In the genomic region with DNA sequence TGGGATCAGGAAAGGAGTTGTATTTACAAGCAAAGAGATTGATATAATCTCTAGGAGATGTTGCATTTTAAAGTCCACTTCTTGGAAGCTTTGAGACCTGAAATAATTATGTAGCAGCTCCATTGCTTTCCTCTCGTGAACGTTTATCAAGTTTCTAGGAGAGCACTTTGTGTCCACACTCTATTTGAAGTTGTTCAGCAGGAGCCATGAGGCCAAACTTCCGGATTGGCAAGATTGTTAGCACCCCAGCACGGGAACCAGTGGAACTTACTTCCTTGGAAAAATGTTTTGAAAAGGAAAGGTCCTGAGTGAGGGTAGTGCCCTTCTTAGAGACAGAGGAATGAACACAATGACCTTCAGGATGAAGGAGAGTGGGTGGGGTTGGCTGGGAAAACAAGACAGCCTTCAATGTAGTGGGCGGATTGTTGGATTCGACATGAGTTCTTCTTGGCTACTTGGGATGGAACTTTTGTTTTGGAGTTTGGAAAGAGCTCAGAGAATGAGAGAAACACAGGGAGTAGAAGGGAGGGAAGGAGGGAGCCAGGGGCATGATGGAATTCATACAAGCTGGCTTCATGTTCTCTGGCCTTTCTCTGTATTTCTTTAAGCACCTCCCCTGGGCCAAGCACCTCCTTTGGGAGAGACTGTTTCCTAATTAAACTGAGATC, we compare ENCODE assay signal across 30 cellular contexts. TPM values are rescaled to one million over a fixed set of nuclear protein-coding genes. Genes with fewer than 3 reads are reported as not detected.
DNase-seq lines count a peak whose midpoint lies in the region; ATAC-seq, FAIRE-seq and TF ChIP-seq lines count a peak whose summit lies in the region.
"Had no signal": no experiment of that assay in that cellular context is flagged by ENCODE, and none has a peak within 500 bp of the region (broad histone marks: within the 10 kb centered on the region; RNA-seq: fewer than 3 reads in every experiment).

No MANE protein-coding gene starts in this region.

- CTCF ChIA-PET in mammary epithelial cell (lab: Charles Lee; ENCODE audit: low non-redundant PET): interaction anchor here (0.7 kb wide), 1 partner anchor 274 kb away, joined by 3 read pairs; a partner anchor contains a TSS

- no TSS peak for BruUV-seq in mammary epithelial cell (replicated peaks; lab: Mats Ljungman, UMichigan)

- H3K27ac ChIP-seq in mammary epithelial cell (ENCODE audit: insufficient read depth, low read depth, low read length) (no peak overlapping the region), left lung (no peak overlapping the region)
- H3K27ac ChIP-seq: A549; BLaER1 treated with 17β-estradiol and CSF1 and Interleukin-3, amounts not matched to agents 10 nM and 100 nM; parathyroid adenoma; spleen had no signal

- WGBS in mammary epithelial cell (ENCODE audit: low coverage, missing lambda C conversion rate): 8% methylated on average over 6 of the region's 6 CpGs

- no peak overlapping the region for H3K4me2 ChIP-seq in mammary epithelial cell (ENCODE audit: insufficient read depth, low read depth, low read length)
- H3K4me2 ChIP-seq in skeletal muscle satellite cell (ENCODE audit: low read length): peak overlapping the region; percentile 8
- H3K4me2 ChIP-seq: A549; BLaER1 treated with 17β-estradiol and CSF1 and Interleukin-3, amounts not matched to agents 10 nM and 100 nM had no signal

- no peak for FAIRE-seq in RCC 7860 (lab: Jason Lieb, UNC)
- FAIRE-seq: A549, endometrium, urothelium cell line had no signal

- H3K36me3 ChIP-seq in mammary epithelial cell (ENCODE audit: insufficient read depth, low read length): no peaks in the 10 kb centered on the region
- H3K36me3 ChIP-seq in left lung: no peaks in the 10 kb centered on the region
- H3K36me3 ChIP-seq in skeletal muscle satellite cell (ENCODE audit: insufficient read depth, low read length): no peaks in the 10 kb centered on the region
- H3K36me3 ChIP-seq: BLaER1 treated with 17β-estradiol and CSF1 and Interleukin-3, amounts not matched to agents 10 nM and 100 nM; spleen had no signal

- H3K27me3 ChIP-seq in mammary epithelial cell (ENCODE audit: insufficient read depth, low read length) (no peaks in the 10 kb centered on the region), left lung (peaks cover 0 to 44% of the 10 kb centered on the region in 2 donors), skeletal muscle satellite cell (ENCODE audit: control insufficient read depth, insufficient read depth, low read length) (no peaks in the 10 kb centered on the region)

- no peak overlapping the region for H3K4me3 ChIP-seq in mammary epithelial cell (replicated peaks in 1 of 3; ENCODE audit: insufficient read depth in 1 of 3, low read depth in 2 of 3, low read length in 3 of 3)
- no peak overlapping the region for H3K4me3 ChIP-seq in left lung
- H3K4me3 ChIP-seq in skeletal muscle satellite cell (ENCODE audit: low read length): no peak overlapping the region
- H3K4me3 ChIP-seq: A549; BLaER1 treated with 17β-estradiol and CSF1 and Interleukin-3, amounts not matched to agents 10 nM and 100 nM; coronary artery; spleen had no signal

- peak overlapping the region; percentile 90 for H2AFZ ChIP-seq in mammary epithelial cell (ENCODE audit: low read depth, low read length)
- H2AFZ ChIP-seq: parathyroid adenoma had no signal

- intact Hi-C loops in mammary epithelial cell (cut with micrococcal nuclease): no loop called here
- intact Hi-C loops in left lung (cut with DNase I): no loop called here

- DNase-seq in GM03348 (ENCODE audit: low spot score) (peak; percentile 27), mammary epithelial cell (no peak), left lung (no peak), RCC 7860 (ENCODE audit: low spot score) (no peak), epidermal melanocyte (ENCODE audit: insufficient read length, low spot score) (no peak), NCI-H446 (lab: John Stamatoyannopoulos, UW) (no peak), AML-193 (lab: John Stamatoyannopoulos, UW) (no peak)
- DNase-seq: activated CD4-positive, alpha-beta T cell treated with anti-CD3 and anti-CD28 coated beads for 4 hours; activated CD8-positive, alpha-beta memory T cell treated with anti-CD3 and anti-CD28 coated beads, Interleukin-2, amount 10 ng/mL, durations not matched to agents 7 days and 5 days; activated naive CD8-positive, alpha-beta T cell treated with anti-CD3 and anti-CD28 coated beads for 36 hours; foreskin fibroblast; hypothalamus; islet precursor cell; mesenchymal stem cell; naive thymus-derived CD4-positive, alpha-beta T cell; NCI-H1105 treated with DMSO at 0.1 percent for 48 hours; NCI-H2081 treated with DMSO at 0.1 percent for 48 hours; NCI-H510A; spleen; stimulated activated CD4-positive, alpha-beta T cell treated with anti-CD3 and anti-CD28 coated beads, Interleukin-4, amount 100 ng/mL, for 4 hours; stimulated activated naive CD8-positive, alpha-beta T cell treated with anti-CD3 and anti-CD28 coated beads, Interleukin-15, amount 100 ng/mL, for 72 hours had no signal

- no peaks in the 10 kb centered on the region for H3K79me2 ChIP-seq in mammary epithelial cell (ENCODE audit: insufficient read depth, low read length)
- H3K79me2 ChIP-seq: parathyroid adenoma had no signal

- peak; percentile 66 for ATAC-seq in left lung
- ATAC-seq: activated CD8-positive, alpha-beta memory T cell treated with anti-CD3 and anti-CD28 coated beads, Interleukin-2, amount 10 ng/mL, durations not matched to agents 7 days and 5 days; activated T-helper 17 cell treated with anti-CD3 and anti-CD28 coated beads, Interleukin-2, amount 50 U/mL, for 72 hours; naive thymus-derived CD4-positive, alpha-beta T cell; stimulated activated naive CD8-positive, alpha-beta T cell treated with anti-CD3 and anti-CD28 coated beads, Interleukin-15, amount 100 ng/mL, for 72 hours had no signal

- H3K9ac ChIP-seq in mammary epithelial cell (ENCODE audit: insufficient read depth, low read length): no peak overlapping the region
- no peak overlapping the region for H3K9ac ChIP-seq in skeletal muscle satellite cell (ENCODE audit: low read depth, low read length)
- H3K9ac ChIP-seq: BLaER1 treated with 17β-estradiol and CSF1 and Interleukin-3, amounts not matched to agents 10 nM and 100 nM; parathyroid adenoma had no signal

- no peaks in the 10 kb centered on the region for H4K20me1 ChIP-seq in mammary epithelial cell (ENCODE audit: insufficient read depth, low read length)
- H4K20me1 ChIP-seq: BLaER1 treated with 17β-estradiol and CSF1 and Interleukin-3, amounts not matched to agents 10 nM and 100 nM had no signal

- in situ Hi-C loops in mammary epithelial cell (cut with MboI; ENCODE audit: low sequenced_read_pairs in 2 of 2): loop anchor here in 1 of 2 donors (10.0 kb wide), 1 partner anchor 429 kb away; no protein-coding TSS in a partner anchor

- H3K9me3 ChIP-seq in mammary epithelial cell (replicated peaks; ENCODE audit: insufficient read depth, low read length): no peaks in the 10 kb centered on the region
- H3K9me3 ChIP-seq in left lung: no peaks in the 10 kb centered on the region
- H3K9me3 ChIP-seq in skeletal muscle satellite cell (replicated peaks; ENCODE audit: low read length): no peaks in the 10 kb centered on the region
- H3K9me3 ChIP-seq: A549; BLaER1 treated with 17β-estradiol and CSF1 and Interleukin-3, amounts not matched to agents 10 nM and 100 nM; spleen had no signal

- H3K4me1 ChIP-seq in mammary epithelial cell (ENCODE audit: insufficient read depth, low read length) (peaks cover 18% of the 10 kb centered on the region), left lung (no peaks in the 10 kb centered on the region), skeletal muscle satellite cell (ENCODE audit: control insufficient read depth, insufficient read depth, low read length) (peaks cover 23% of the 10 kb centered on the region)
- H3K4me1 ChIP-seq: BLaER1 treated with 17β-estradiol and CSF1 and Interleukin-3, amounts not matched to agents 10 nM and 100 nM; parathyroid adenoma; spleen had no signal

- TF ChIP-seq CTCF in mammary epithelial cell (conservative IDR thresholded peaks at IDR 0.05 in 1 of 2, IDR thresholded peaks at IDR 0.05 in 1 of 2; ENCODE audit: extremely low read depth in 1 of 2, insufficient read depth in 1 of 2, low read depth in 1 of 2, low read length in 2 of 2) (no peak), left lung (IDR thresholded peaks at IDR 0.05) (no peak)

- dilution Hi-C loops in mammary epithelial cell (cut with HindIII; ENCODE audit: low sequenced_read_pairs): no loop called here

RNA-seq across cellular contexts. Expression of a gene that starts 23.8 kb away (rescaled TPM):
- total RNA-seq in mammary epithelial cell (not detected), left lung (not detected)
- not detected for polyA plus RNA-seq in mammary epithelial cell
- not detected for polyA minus RNA-seq in mammary epithelial cell
- not detected in 2 replicates for total RNA-seq in skeletal muscle satellite cell (2012; rRNA removed)
- total RNA-seq: activated CD8-positive, alpha-beta memory T cell treated with anti-CD3 and anti-CD28 coated beads, Interleukin-2, amount 10 ng/mL, durations not matched to agents 7 days and 5 days; activated naive CD8-positive, alpha-beta T cell treated with anti-CD3 and anti-CD28 coated beads for 36 hours; activated T-helper 17 cell treated with anti-CD3 and anti-CD28 coated beads, Interleukin-2, amount 50 U/mL, for 72 hours; LHCN-M2; naive thymus-derived CD4-positive, alpha-beta T cell; spleen had no signal
- polyA plus RNA-seq: A549; naive thymus-derived CD4-positive, alpha-beta T cell had no signal

RNA-seq across cellular contexts. Expression of a gene that starts 48.4 kb away (rescaled TPM):
- total RNA-seq in mammary epithelial cell (100 to 1,000 TPM in 1 of 2 donors, 10 to 100 TPM in 1; 61.1 to 127 TPM), left lung (100 to 1,000 TPM in 1 of 2 donors, 10 to 100 TPM in 1; 74.8 to 186 TPM)
- polyA plus RNA-seq in mammary epithelial cell: 48.3 TPM
- 8.5 TPM for polyA minus RNA-seq in mammary epithelial cell
- total RNA-seq in skeletal muscle satellite cell (2012; rRNA removed): 41.8 and 47.8 TPM in 2 replicates
